19 cellular contexts compared by ENCODE assay signal in the genomic region with DNA sequence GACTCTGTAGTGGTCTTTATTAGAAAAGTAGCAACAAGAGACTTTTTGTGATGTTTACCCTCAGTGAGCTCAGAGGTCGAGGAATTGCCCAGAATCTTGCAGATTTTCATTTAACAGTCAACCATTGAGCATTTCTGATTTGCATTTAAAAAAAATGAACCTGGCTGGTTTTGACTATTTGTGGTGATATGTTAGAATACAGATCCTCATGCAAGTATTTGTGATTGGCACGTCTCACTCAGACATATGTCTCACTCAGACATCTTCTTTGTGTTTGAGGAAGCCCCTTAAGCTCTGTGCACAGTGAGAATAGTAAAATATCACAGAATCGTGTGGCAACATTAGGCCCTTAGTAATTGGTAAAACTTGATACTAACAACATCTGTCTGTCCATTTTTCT.
"Had no signal": no experiment of that assay in that cellular context is flagged by ENCODE, and none has a peak within 500 bp of the region (broad histone marks: within the 10 kb centered on the region; RNA-seq: fewer than 3 reads in every experiment).

No MANE protein-coding gene starts in this region.

- H3K27ac ChIP-seq: esophagus squamous epithelium, gastroesophageal sphincter, neural progenitor cell, ovary, right atrium auricular region, sigmoid colon, skin epidermis had no signal

- H3K4me2 ChIP-seq: neural progenitor cell had no signal

- H3K9ac ChIP-seq: neural progenitor cell had no signal

- H3K4me3 ChIP-seq: esophagus squamous epithelium, gastroesophageal sphincter, lung, neural progenitor cell, ovary, right atrium auricular region, sigmoid colon, skin epidermis had no signal

- H3K9me3 ChIP-seq: esophagus squamous epithelium, gastroesophageal sphincter, ovary, right atrium auricular region, sigmoid colon had no signal

- ATAC-seq: gastroesophageal sphincter; left cardiac atrium; left ventricle myocardium superior; naive thymus-derived CD4-positive, alpha-beta T cell had no signal

- DNase-seq: dermis blood vessel endothelial cell; esophagus squamous epithelium; foreskin fibroblast; kidney; left cardiac atrium; left ventricle myocardium superior; mesendoderm; naive thymus-derived CD4-positive, alpha-beta T cell; nucleus accumbens; ovary; sigmoid colon; stimulated activated CD4-positive, alpha-beta T cell treated with anti-CD3 and anti-CD28 coated beads, Interleukin-2, amount 100 ng/mL, for 24 hours; stimulated activated naive CD4-positive, alpha-beta T cell treated with Interleukin-2 at 50 U/mL for 16 hours; trophoblast cell had no signal

- H2AFZ ChIP-seq: neural progenitor cell had no signal

- H3K36me3 ChIP-seq: esophagus squamous epithelium, gastroesophageal sphincter, neural progenitor cell, ovary, right atrium auricular region, sigmoid colon had no signal

- H3K27me3 ChIP-seq: esophagus squamous epithelium, gastroesophageal sphincter, neural progenitor cell, ovary, right atrium auricular region, sigmoid colon had no signal
